Comparison of ENCODE assay signal across 14 cellular contexts in genomic region chr1:183331095-183331742, GRCh38.
DNase-seq lines count a peak whose midpoint lies in the region; ATAC-seq, FAIRE-seq and TF ChIP-seq lines count a peak whose summit lies in the region.
"Had no signal": no experiment of that assay in that cellular context is flagged by ENCODE, and none has a peak within 500 bp of the region (broad histone marks: within the 10 kb centered on the region; RNA-seq: fewer than 3 reads in every experiment).

No MANE protein-coding gene starts in this region.

- H3K9me3 ChIP-seq in keratinocyte (ENCODE audit: control insufficient read depth, low read depth, low read length) = no peaks in the 10 kb centered on the region
- H3K9me3 ChIP-seq: tibial artery had no signal

- H3K27ac ChIP-seq in keratinocyte (ENCODE audit: control insufficient read depth, insufficient read depth, low read length) = no peak overlapping the region
- H3K27ac ChIP-seq: tibial artery had no signal

- peak overlapping the region; percentile 99 for H3K27ac Mint-ChIP-seq in type B pancreatic cell
- H3K27ac Mint-ChIP-seq: activated naive CD8-positive, alpha-beta T cell treated with anti-CD3 and anti-CD28 coated beads, Interleukin-2, amount 10 ng/mL, durations not matched to agents 7 days and 5 days had no signal

- no peaks in the 10 kb centered on the region for H3K4me1 ChIP-seq in keratinocyte (ENCODE audit: control insufficient read depth, extremely low read depth, insufficient read depth, low read length)

- H3K36me3 Mint-ChIP-seq in type B pancreatic cell = no peaks in the 10 kb centered on the region
- H3K36me3 Mint-ChIP-seq: activated naive CD8-positive, alpha-beta T cell treated with anti-CD3 and anti-CD28 coated beads, Interleukin-2, amount 10 ng/mL, durations not matched to agents 7 days and 5 days had no signal

- no peak for FAIRE-seq in keratinocyte (lab: Jason Lieb, UNC)

- no peaks in the 10 kb centered on the region for H3K27me3 Mint-ChIP-seq in type B pancreatic cell

- TF ChIP-seq CTCF in keratinocyte (optimal IDR thresholded peaks at IDR 0.05 in 1 of 3, IDR thresholded peaks at IDR 0.05 in 1 of 3, conservative IDR thresholded peaks at IDR 0.05 in 1 of 3; ENCODE audit: extremely low read depth in 1 of 3, insufficient read depth in 2 of 3, low read length in 3 of 3) (peak in 2 of 3 experiments; percentile 6 to 12), type B pancreatic cell (conservative IDR thresholded peaks at IDR 0.05) (peak; percentile 16)

- no peaks in the 10 kb centered on the region for H3K79me2 ChIP-seq in keratinocyte (ENCODE audit: control insufficient read depth, insufficient read depth, low read length)

- no peaks in the 10 kb centered on the region for H3K9me3 Mint-ChIP-seq in type B pancreatic cell
- H3K9me3 Mint-ChIP-seq: activated naive CD8-positive, alpha-beta T cell treated with anti-CD3 and anti-CD28 coated beads, Interleukin-2, amount 10 ng/mL, durations not matched to agents 7 days and 5 days had no signal

- H4K20me1 ChIP-seq in keratinocyte (ENCODE audit: control insufficient read depth, extremely low read depth, insufficient read depth, low read length) = no peaks in the 10 kb centered on the region

- ATAC-seq in SK-N-SH treated with all-trans-retinoic acid at 6 μM for 48 hours = peak; percentile 18; the same call in 1 of the 3 replicates
- ATAC-seq in GM19395 (IDR thresholded peaks at IDR 0.05; ENCODE audit: unreplicated experiment) = no peak

- no peak overlapping the region for H2AFZ ChIP-seq in keratinocyte (ENCODE audit: control insufficient read depth, low read length)

- peaks cover 54% of the 10 kb centered on the region for H3K4me1 Mint-ChIP-seq in type B pancreatic cell (ENCODE audit: unreplicated experiment)
- H3K4me1 Mint-ChIP-seq: activated naive CD8-positive, alpha-beta T cell treated with anti-CD3 and anti-CD28 coated beads, Interleukin-2, amount 10 ng/mL, durations not matched to agents 7 days and 5 days had no signal

- no peaks in the 10 kb centered on the region for H3K9me1 ChIP-seq in keratinocyte (ENCODE audit: control insufficient read depth, extremely low read depth, insufficient read depth, low read length)

- H3K9ac ChIP-seq in keratinocyte (ENCODE audit: control insufficient read depth, extremely low read depth, insufficient read depth, low read length) = no peak overlapping the region

- no peak overlapping the region for H3K4me2 ChIP-seq in keratinocyte (ENCODE audit: control insufficient read depth, extremely low read depth, insufficient read depth, low read depth, low read length)

- H3K4me3 ChIP-seq in keratinocyte (ENCODE audit: control insufficient read depth in 2 of 3, extremely low read depth in 1 of 3, insufficient read depth in 2 of 3, low read depth in 1 of 3, low read length in 3 of 3) = no peak overlapping the region
- H3K4me3 ChIP-seq: tibial artery had no signal

- peaks cover 29% of the 10 kb centered on the region for H3K27me3 ChIP-seq in keratinocyte (ENCODE audit: control insufficient read depth, extremely low read depth, insufficient read depth, low read length)
- H3K27me3 ChIP-seq: tibial artery had no signal

- dilution Hi-C loops in keratinocyte (cut with MboI; ENCODE audit: extremely low pct_ligation_motif_present, low sequenced_read_pairs) = no loop called here

- no peaks in the 10 kb centered on the region for H3K36me3 ChIP-seq in keratinocyte (ENCODE audit: control insufficient read depth in 2 of 2, extremely low read depth in 1 of 2, insufficient read depth in 2 of 2, low read length in 2 of 2)
- H3K36me3 ChIP-seq: tibial artery had no signal

- peak overlapping the region; percentile 91 for H3K4me3 Mint-ChIP-seq in type B pancreatic cell
- H3K4me3 Mint-ChIP-seq: activated naive CD8-positive, alpha-beta T cell treated with anti-CD3 and anti-CD28 coated beads, Interleukin-2, amount 10 ng/mL, durations not matched to agents 7 days and 5 days had no signal

- DNase-seq in NCI-H510A treated with DMSO at 0.1 percent for 48 hours (lab: John Stamatoyannopoulos, UW) (peak; percentile 18), NCI-H510A (lab: John Stamatoyannopoulos, UW) (no peak), keratinocyte (ENCODE audit: low read depth, low spot score) (no peak), type B pancreatic cell (ENCODE audit: extremely low spot score, unreplicated experiment) (peak; percentile 74)
- DNase-seq in stimulated activated CD4-positive, alpha-beta T cell treated with anti-CD3 and anti-CD28 coated beads, Interleukin-4, amount 100 ng/mL, for 1 hour = no peak
- no peak for DNase-seq in activated T-cell treated with anti-CD3 and anti-CD28 coated beads, Interleukin-2, amount 50 U/mL, for 48 hours
- DNase-seq: activated CD8-positive, alpha-beta memory T cell treated with anti-CD3 and anti-CD28 coated beads for 24 hours; activated naive CD8-positive, alpha-beta T cell treated with anti-CD3 and anti-CD28 coated beads, Interleukin-2, amount 10 ng/mL, durations not matched to agents 7 days and 5 days; DMS53; effector memory CD4-positive, alpha-beta T cell; KG1; tibial artery had no signal

TF ChIP-seq in SK-N-SH treated with all-trans-retinoic acid at 6 μM for 48 hours, 23 proteins besides CTCF, POLR2A, EP300 and RAD21:
- TF ChIP-seq PATZ1 (CRISPR knock-in tag; IDR thresholded peaks at IDR 0.05; ENCODE audit: borderline replicate concordance) (no peak), OSR1 (CRISPR knock-in tag; IDR thresholded peaks at IDR 0.05) (no peak), ARNTL (CRISPR knock-in tag; IDR thresholded peaks at IDR 0.05; ENCODE audit: borderline replicate concordance, low read depth) (no peak), ZNF8 (CRISPR knock-in tag; IDR thresholded peaks at IDR 0.05) (no peak), TSHZ2 (CRISPR knock-in tag; IDR thresholded peaks at IDR 0.05) (no peak), ZNF70 (CRISPR knock-in tag; IDR thresholded peaks at IDR 0.05) (no peak), BACH2 (CRISPR knock-in tag; IDR thresholded peaks at IDR 0.05; ENCODE audit: borderline replicate concordance) (no peak), SNAI2 (CRISPR knock-in tag; IDR thresholded peaks at IDR 0.05) (no peak), ZFP3 (CRISPR knock-in tag; IDR thresholded peaks at IDR 0.05) (no peak)
TF ChIP-seq in SK-N-SH treated with all-trans-retinoic acid at 6 μM for 48 hours: peak in this region for 0.

Comparison
In these comparisons a context has a peak if more than half of its experiments do, and no peak if none do; other contexts are left out.
1. DNase-seq: peak in NCI-H510A treated with DMSO at 0.1 percent for 48 hours (single experiment) and type B pancreatic cell (single experiment); none in NCI-H510A (single experiment), keratinocyte (single experiment), stimulated activated CD4-positive, alpha-beta T cell treated with anti-CD3 and anti-CD28 coated beads, Interleukin-4, amount 100 ng/mL, for 1 hour (single experiment) and activated T-cell treated with anti-CD3 and anti-CD28 coated beads, Interleukin-2, amount 50 U/mL, for 48 hours (0 of 2).